1 cellular context compared by ENCODE assay signal in genomic region chr3:114672692-114673447, GRCh38.
TF ChIP-seq lines count a peak whose summit lies in the region.

No MANE protein-coding gene starts in this region.

TF ChIP-seq in K562, 482 proteins besides CTCF, POLR2A, EP300 and RAD21 (continued from another document):
- TF ChIP-seq TFE3 (CRISPR knock-in tag; IDR thresholded peaks at IDR 0.05): peak; percentile 87
